24 cellular contexts compared by ENCODE assay signal in the genomic region with DNA sequence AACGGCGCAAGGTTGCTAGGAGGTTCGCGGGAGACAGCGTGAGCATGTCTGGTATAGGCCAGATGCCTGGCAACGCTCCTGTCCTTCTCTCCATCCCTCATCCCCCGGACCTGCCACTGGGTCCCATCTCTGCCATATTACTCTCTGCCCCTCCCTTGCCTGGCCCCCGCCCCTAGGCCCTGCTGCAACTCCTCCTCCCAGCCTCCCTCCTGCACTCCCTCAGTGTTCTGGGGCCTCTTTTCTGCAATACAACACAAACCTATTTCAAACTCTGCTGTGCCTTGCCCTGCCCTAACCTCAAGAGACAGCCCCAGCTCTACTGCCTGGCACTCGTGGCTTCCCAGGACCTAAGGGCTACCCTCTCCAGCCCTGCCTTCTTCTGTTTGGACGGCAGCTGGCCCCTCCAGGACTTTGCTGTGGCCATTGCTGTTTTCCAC. TPM values are rescaled to one million over a fixed set of nuclear protein-coding genes. Genes with fewer than 3 reads are reported as not detected.
DNase-seq lines count a peak whose midpoint lies in the region; ATAC-seq, FAIRE-seq and TF ChIP-seq lines count a peak whose summit lies in the region.
"Had no signal": no experiment of that assay in that cellular context is flagged by ENCODE, and none has a peak within 500 bp of the region (broad histone marks: within the 10 kb centered on the region; RNA-seq: fewer than 3 reads in every experiment).

No MANE protein-coding gene starts in this region.

- no peak overlapping the region for H3K23ac ChIP-seq in H1 (ENCODE audit: insufficient read length)

- intact Hi-C loops in MCF 10A (cut with micrococcal nuclease) = no loop called here
- intact Hi-C loops in activated CD8-positive, alpha-beta T cell treated with anti-CD3 and anti-CD28 coated beads for 36 hours (cut with micrococcal nuclease) = no loop called here

- no peaks in the 10 kb centered on the region for H3K79me2 ChIP-seq in H1 (ENCODE audit: control insufficient read depth in 1 of 2, insufficient read depth in 2 of 2, low read length in 2 of 2)
- H3K79me2 ChIP-seq: hepatocyte, parathyroid adenoma had no signal

- H3K4ac ChIP-seq in H1 (replicated peaks; ENCODE audit: insufficient read length, low read depth, low read length) = no peak overlapping the region

- H3K4me3 ChIP-seq in RWPE2 (ENCODE audit: severe bottlenecking) (no peak overlapping the region), H1 (ENCODE audit: extremely low read depth in 1 of 4, insufficient read depth in 2 of 4, low read depth in 3 of 4, low read length in 4 of 4) (no peak overlapping the region)
- H3K4me3 ChIP-seq: hepatocyte, lower lobe of right lung, skin epidermis had no signal

- no peak overlapping the region for H2BK12ac ChIP-seq in H1 (ENCODE audit: low read depth, low read length)

- no peak overlapping the region for H3K9ac ChIP-seq in H1 (replicated peaks in 1 of 4; ENCODE audit: extremely low read depth in 1 of 4, low read depth in 3 of 4, low read length in 3 of 4)
- H3K9ac ChIP-seq: parathyroid adenoma had no signal

- WGBS in H1 (ENCODE audit: extremely low coverage in 1 of 2, insufficient coverage in 1 of 2, insufficient read length in 1 of 2, insufficient replicate concordance in 2 of 2, low coverage in 1 of 2, low lambda C conversion rate in 2 of 2, missing lambda C conversion rate in 1 of 2), 2 experiments = 90% methylated on average over 9 of the region's 10 CpGs; no CpG with 5 or more reads in 1 of the 2 experiments

- no peak overlapping the region for H2BK20ac ChIP-seq in H1 (ENCODE audit: low read length)

- no peak for TF ChIP-seq CTCF in RWPE2 (IDR thresholded peaks at IDR 0.05; ENCODE audit: poor library complexity, severe bottlenecking)
- TF ChIP-seq CTCF in H1 (IDR thresholded peaks at IDR 0.05; ENCODE audit: control extremely low read depth in 1 of 3, insufficient read depth in 1 of 3, low read depth in 1 of 3, low read length in 3 of 3) = no peak
- TF ChIP-seq CTCF in osteocyte (IDR thresholded peaks at IDR 0.05) = no peak
- TF ChIP-seq CTCF in MCF 10A (IDR thresholded peaks at IDR 0.05; ENCODE audit: unreplicated experiment) = no peak
- no peak for TF ChIP-seq CTCF in activated CD8-positive, alpha-beta T cell treated with anti-CD3 and anti-CD28 coated beads for 36 hours (IDR thresholded peaks at IDR 0.05)

- H4K20me1 ChIP-seq in H1 (replicated peaks in 1 of 2; ENCODE audit: control insufficient read depth in 1 of 2, insufficient read depth in 2 of 2, low read length in 2 of 2) = peaks cover 2 to 11% of the 10 kb centered on the region in 2 experiments

- H3K27ac ChIP-seq in RWPE2 (ENCODE audit: poor library complexity, severe bottlenecking) (no peak overlapping the region), H1 (ENCODE audit: low read depth, low read length) (no peak overlapping the region)
- H3K27ac ChIP-seq: hepatocyte, lower lobe of right lung, skin epidermis, WERI-Rb-1 had no signal

- no peaks in the 10 kb centered on the region for H3K9me3 Mint-ChIP-seq in osteocyte (ENCODE audit: unreplicated experiment)
- no peaks in the 10 kb centered on the region for H3K9me3 Mint-ChIP-seq in MCF 10A (ENCODE audit: unreplicated experiment)
- no peaks in the 10 kb centered on the region for H3K9me3 Mint-ChIP-seq in activated CD8-positive, alpha-beta T cell treated with anti-CD3 and anti-CD28 coated beads for 36 hours
- H3K9me3 Mint-ChIP-seq: activated naive CD4-positive, alpha-beta T cell treated with anti-CD3 and anti-CD28 coated beads, Interleukin-2, amount 10 ng/mL, durations not matched to agents 7 days and 5 days; T-cell had no signal

- no peak overlapping the region for H4K8ac ChIP-seq in H1 (ENCODE audit: extremely low read depth, insufficient read depth, low read length)

- H3K27me3 ChIP-seq in RWPE2 (ENCODE audit: insufficient read depth, poor library complexity, severe bottlenecking) (no peaks in the 10 kb centered on the region), H1 (replicated peaks in 1 of 4; ENCODE audit: control insufficient read depth in 3 of 4, extremely low read depth in 1 of 4, insufficient read depth in 3 of 4, low read length in 3 of 4) (no peaks in the 10 kb centered on the region)
- H3K27me3 ChIP-seq: hepatocyte had no signal

- H3K56ac ChIP-seq in H1 (replicated peaks; ENCODE audit: insufficient read length, low read depth, low read length) = no peak overlapping the region

- no peak overlapping the region for H3K4me3 Mint-ChIP-seq in osteocyte (ENCODE audit: unreplicated experiment)
- H3K4me3 Mint-ChIP-seq in MCF 10A (ENCODE audit: unreplicated experiment) = no peak overlapping the region
- no peak overlapping the region for H3K4me3 Mint-ChIP-seq in activated CD8-positive, alpha-beta T cell treated with anti-CD3 and anti-CD28 coated beads for 36 hours
- H3K4me3 Mint-ChIP-seq: activated naive CD4-positive, alpha-beta T cell treated with anti-CD3 and anti-CD28 coated beads, Interleukin-2, amount 10 ng/mL, durations not matched to agents 7 days and 5 days; CD4-positive, CD25-positive, alpha-beta regulatory T cell; T-cell had no signal

- no peak overlapping the region for H2BK120ac ChIP-seq in H1 (replicated peaks; ENCODE audit: low read depth, low read length)

- H3K4me1 ChIP-seq in RWPE2 (ENCODE audit: insufficient read depth, poor library complexity, severe bottlenecking) (peaks cover 9% of the 10 kb centered on the region), H1 (replicated peaks in 1 of 4; ENCODE audit: control insufficient read depth in 3 of 4, insufficient read depth in 4 of 4, low read length in 3 of 4) (no peaks in the 10 kb centered on the region; a peak in 1 of 7 replicates)

- DNase-seq in EH (ENCODE audit: low read depth) = peak; percentile 47
- DNase-seq in RWPE2 (ENCODE audit: low spot score) = no peak
- DNase-seq in H1 (ENCODE audit: low read depth in 1 of 2, low spot score in 2 of 2) = no peak
- no peak for DNase-seq in osteocyte (ENCODE audit: extremely low spot score, unreplicated experiment)
- DNase-seq in amygdala (lab: John Stamatoyannopoulos, UW) = no peak
- DNase-seq in MCF 10A (ENCODE audit: unreplicated experiment) = no peak
- no peak for DNase-seq in activated CD8-positive, alpha-beta T cell treated with anti-CD3 and anti-CD28 coated beads for 36 hours
- DNase-seq: ACHN; activated CD4-positive, alpha-beta T cell treated with anti-CD3 and anti-CD28 coated beads, Interleukin-2, amount 50 U/mL, for 48 hours; activated naive CD4-positive, alpha-beta T cell treated with anti-CD3 and anti-CD28 coated beads, Interleukin-2, amount 10 ng/mL, durations not matched to agents 7 days and 5 days; CD4-positive, CD25-positive, alpha-beta regulatory T cell; lower lobe of right lung; NCI-H1105; NCI-H2081 treated with DMSO at 0.1 percent for 48 hours; Right ventricle myocardium superior; stimulated activated CD4-positive, alpha-beta T cell treated with anti-CD3 and anti-CD28 coated beads, Interleukin-4, amount 100 ng/mL, for 1 hour; T-cell; WERI-Rb-1 had no signal

- peak; percentile 3 for ATAC-seq in RWPE2 (ENCODE audit: low read depth)
- ATAC-seq in HG03439 (IDR thresholded peaks at IDR 0.05; ENCODE audit: unreplicated experiment) = no peak
- no peak for ATAC-seq in activated CD8-positive, alpha-beta T cell treated with anti-CD3 and anti-CD28 coated beads for 36 hours
- ATAC-seq: lower lobe of right lung, T-cell had no signal

- H3K23me2 ChIP-seq in H1 (ENCODE audit: low read depth, low read length) = no peaks in the 10 kb centered on the region

- H3K4me2 ChIP-seq in H1 (ENCODE audit: insufficient read depth in 1 of 2, low read depth in 2 of 2, low read length in 2 of 2) = no peak overlapping the region
- H3K4me2 ChIP-seq: hepatocyte had no signal

- no peak overlapping the region for H2BK15ac ChIP-seq in H1 (ENCODE audit: low read length)

- no peak overlapping the region for H3K14ac ChIP-seq in H1 (ENCODE audit: insufficient read length)

- CTCF ChIA-PET in H1 (lab: Charles Lee; ENCODE audit: partially characterized antibody) (interaction anchor here (2.2 to 10.4 kb wide), 3 partner anchors 9 to 25 kb away, joined by 9 to 162 read pairs (median 12); partner anchors contain the start of gene PDLIM7), MCF 10A (lab: Yijun Ruan, JAX) (interaction anchor here (0.6 to 0.9 kb wide), 3 partner anchors 13 to 163 kb away, joined by 3 to 5 read pairs (median 5); no protein-coding TSS in a partner anchor)
- CTCF ChIA-PET in activated CD8-positive, alpha-beta T cell treated with anti-CD3 and anti-CD28 coated beads for 36 hours (lab: Charles Lee) = interaction anchor here (1.4 to 2.0 kb wide), 2 partner anchors 10 to 19 kb away, joined by 3 to 7 read pairs; no protein-coding TSS in a partner anchor

- H3K9me3 ChIP-seq in RWPE2 (ENCODE audit: severe bottlenecking) = no peaks in the 10 kb centered on the region
- H3K9me3 ChIP-seq in H1 (ENCODE audit: insufficient read depth in 2 of 2, low read depth in 1 of 2, low read length in 1 of 2) = no peaks in the 10 kb centered on the region
- H3K9me3 ChIP-seq: lower lobe of right lung had no signal

- TF ChIP-seq RAD21 in H1 (IDR thresholded peaks at IDR 0.05 in 1 of 2, conservative IDR thresholded peaks at IDR 0.05 in 1 of 2; ENCODE audit: low read depth in 2 of 2, low read length in 2 of 2) = no peak

- H3K27me3 Mint-ChIP-seq in osteocyte (ENCODE audit: unreplicated experiment) (no peaks in the 10 kb centered on the region), MCF 10A (ENCODE audit: insufficient read depth, unreplicated experiment) (no peaks in the 10 kb centered on the region)
- H3K27me3 Mint-ChIP-seq in activated CD8-positive, alpha-beta T cell treated with anti-CD3 and anti-CD28 coated beads for 36 hours = no peaks in the 10 kb centered on the region
- H3K27me3 Mint-ChIP-seq: activated naive CD4-positive, alpha-beta T cell treated with anti-CD3 and anti-CD28 coated beads, Interleukin-2, amount 10 ng/mL, durations not matched to agents 7 days and 5 days; CD4-positive, CD25-positive, alpha-beta regulatory T cell; T-cell had no signal

- no peak overlapping the region for H2AK5ac ChIP-seq in H1 (ENCODE audit: low read depth, low read length)

- H4K5ac ChIP-seq in H1 (ENCODE audit: insufficient read length, low read depth, low read length) = no peak overlapping the region

- H4K91ac ChIP-seq in H1 (replicated peaks; ENCODE audit: insufficient read length, low read length) = no peak overlapping the region

- H3K18ac ChIP-seq in H1 (ENCODE audit: extremely low read depth, low read length) = no peak overlapping the region

- no TSS peak for BruUV-seq in MCF 10A (replicated peaks; lab: Mats Ljungman, UMichigan)

- POLR2A ChIA-PET in H1 (lab: Charles Lee; ENCODE audit: partially characterized antibody) = interaction anchor here (0.8 to 67.5 kb wide), 3 partner anchors 3 to 34 kb away, joined by 4 to 3349 read pairs (median 3349); partner anchors contain the start of genes DBN1, DOK3, PDLIM7 and PRR7
- POLR2A ChIA-PET in MCF 10A (lab: Yijun Ruan, JAX) = no interaction called here
- POLR2A ChIA-PET in activated CD8-positive, alpha-beta T cell treated with anti-CD3 and anti-CD28 coated beads for 36 hours (lab: Charles Lee) = interaction anchor here (0.9 to 22.8 kb wide), 4 partner anchors 8 to 28 kb away, joined by 3 to 294 read pairs (median 67); partner anchors contain the start of genes PDLIM7 and PRR7

- no peak for TF ChIP-seq EP300 in H1 (IDR thresholded peaks at IDR 0.05; ENCODE audit: borderline replicate concordance in 1 of 2, low read depth in 2 of 2, low read length in 2 of 2)

- H3K27ac Mint-ChIP-seq in osteocyte (ENCODE audit: unreplicated experiment) = peak overlapping the region; percentile 78
- no peak overlapping the region for H3K27ac Mint-ChIP-seq in MCF 10A (ENCODE audit: low read depth, unreplicated experiment)
- H3K27ac Mint-ChIP-seq in activated CD8-positive, alpha-beta T cell treated with anti-CD3 and anti-CD28 coated beads for 36 hours = no peak overlapping the region
- H3K27ac Mint-ChIP-seq: CD4-positive, CD25-positive, alpha-beta regulatory T cell; T-cell had no signal

- H3K79me1 ChIP-seq in H1 (ENCODE audit: low read depth, low read length) = no peaks in the 10 kb centered on the region

- TF ChIP-seq POLR2A in H1 (IDR thresholded peaks at IDR 0.05; ENCODE audit: control extremely low read depth in 1 of 2, low read depth in 2 of 2, low read length in 2 of 2) = no peak; a peak in 1 of 3 replicates

- FAIRE-seq in H1 (lab: Jason Lieb, UNC) = no peak
- FAIRE-seq: colon, HTR-8/SVneo had no signal

- H2BK5ac ChIP-seq in H1 (ENCODE audit: low read depth, low read length) = no peak overlapping the region

- no peak overlapping the region for H2AFZ ChIP-seq in H1 (ENCODE audit: low read length)
- H2AFZ ChIP-seq: hepatocyte, parathyroid adenoma had no signal

- peaks cover 29% of the 10 kb centered on the region for H3K36me3 ChIP-seq in RWPE2 (ENCODE audit: low read depth)
- H3K36me3 ChIP-seq in H1 (ENCODE audit: control insufficient read depth in 2 of 4, insufficient read depth in 4 of 4, low read length in 3 of 4) = peaks cover 6 to 31% (median 14%) of the 10 kb centered on the region in 4 experiments
- H3K36me3 ChIP-seq: WERI-Rb-1 had no signal

- H3K36me3 Mint-ChIP-seq in osteocyte (ENCODE audit: unreplicated experiment) = peaks cover 26% of the 10 kb centered on the region
- peaks cover 22% of the 10 kb centered on the region for H3K36me3 Mint-ChIP-seq in MCF 10A (ENCODE audit: insufficient read depth, unreplicated experiment)
- H3K36me3 Mint-ChIP-seq in activated CD8-positive, alpha-beta T cell treated with anti-CD3 and anti-CD28 coated beads for 36 hours (ENCODE audit: low read depth) = peaks cover 16% of the 10 kb centered on the region
- H3K36me3 Mint-ChIP-seq: T-cell had no signal

- H3K4me1 Mint-ChIP-seq in osteocyte (ENCODE audit: unreplicated experiment) (peaks cover 45% of the 10 kb centered on the region), MCF 10A (ENCODE audit: insufficient read depth, unreplicated experiment) (peaks cover 44% of the 10 kb centered on the region)
- H3K4me1 Mint-ChIP-seq in activated CD8-positive, alpha-beta T cell treated with anti-CD3 and anti-CD28 coated beads for 36 hours (ENCODE audit: low read depth) = peaks cover 26% of the 10 kb centered on the region

RNA-seq across cellular contexts. Expression of gene DBN1, which starts 8.9 kb away (rescaled TPM):
- 325 and 333 TPM in 2 replicates for total RNA-seq in H1 (2021; fragmentation: NEBNext Ultra II Directional; extraction: Animal tissue kit (Norgen Biotek cat#: 25700))
- polyA plus RNA-seq in H1 (2011; rRNA removed) = 168 and 250 TPM in 2 replicates
- 212 TPM for polyA plus RNA-seq in H1 (2011; cell fraction: cytosol; rRNA removed)
- polyA plus RNA-seq in H1 (2011; cell fraction: nucleus; rRNA removed) = 1,074 TPM
- polyA plus RNA-seq in H1 (2012, experiment 1 of 2) = 188 to 314 TPM (median 284 TPM) in 4 replicates
- 241 TPM for polyA plus RNA-seq in H1 (2012, experiment 2 of 2)
- 332 TPM for polyA plus RNA-seq in H1 (2013, experiment 1 of 2)
- 350 TPM for polyA plus RNA-seq in H1 (2013, experiment 2 of 2)
- polyA minus RNA-seq in H1 (2011; rRNA and poly(A)+ RNA removed) = 120 and 154 TPM in 2 replicates
- polyA minus RNA-seq in H1 (2011; cell fraction: cytosol; rRNA and poly(A)+ RNA removed) = 133 TPM
- polyA minus RNA-seq in H1 (2011; cell fraction: nucleus; rRNA and poly(A)+ RNA removed) = 288 TPM
- total RNA-seq in osteocyte = 248 and 249 TPM in 2 replicates
- total RNA-seq in MCF 10A (2022) = 149 and 165 TPM in 2 replicates
- 100 to 1,000 TPM; 101 to 105 TPM for total RNA-seq in activated CD8-positive, alpha-beta T cell treated with anti-CD3 and anti-CD28 coated beads for 36 hours

RNA-seq across cellular contexts. Expression of gene PDLIM7, which starts 15.0 kb away (rescaled TPM):
- total RNA-seq in H1 (2021; fragmentation: NEBNext Ultra II Directional; extraction: Animal tissue kit (Norgen Biotek cat#: 25700)) = 86.7 and 94.2 TPM in 2 replicates
- 67.3 and 118 TPM in 2 replicates for polyA plus RNA-seq in H1 (2011; rRNA removed)
- 69.8 TPM for polyA plus RNA-seq in H1 (2011; cell fraction: cytosol; rRNA removed)
- polyA plus RNA-seq in H1 (2011; cell fraction: nucleus; rRNA removed) = 396 TPM
- polyA plus RNA-seq in H1 (2012, experiment 1 of 2) = 66.9 to 114 TPM (median 104 TPM) in 4 replicates
- polyA plus RNA-seq in H1 (2012, experiment 2 of 2) = 72.7 TPM
- 55.8 TPM for polyA plus RNA-seq in H1 (2013, experiment 1 of 2)
- 54.4 TPM for polyA plus RNA-seq in H1 (2013, experiment 2 of 2)
- polyA minus RNA-seq in H1 (2011; rRNA and poly(A)+ RNA removed) = 22.3 and 28.0 TPM in 2 replicates
- polyA minus RNA-seq in H1 (2011; cell fraction: cytosol; rRNA and poly(A)+ RNA removed) = 53.7 TPM
- polyA minus RNA-seq in H1 (2011; cell fraction: nucleus; rRNA and poly(A)+ RNA removed) = 149 TPM
- total RNA-seq in osteocyte (312 and 358 TPM in 2 replicates), MCF 10A (2022) (164 and 257 TPM in 2 replicates)
- 10 to 100 TPM; 68.4 to 73.0 TPM for total RNA-seq in activated CD8-positive, alpha-beta T cell treated with anti-CD3 and anti-CD28 coated beads for 36 hours

RNA-seq across cellular contexts. Expression of gene DOK3, which starts 27.2 kb away (rescaled TPM):
- 6.4 and 8.6 TPM in 2 replicates for total RNA-seq in H1 (2021; fragmentation: NEBNext Ultra II Directional; extraction: Animal tissue kit (Norgen Biotek cat#: 25700))
- 4.2 and 6.3 TPM in 2 replicates for polyA plus RNA-seq in H1 (2011; rRNA removed)
- 4.7 TPM for polyA plus RNA-seq in H1 (2011; cell fraction: cytosol; rRNA removed)
- polyA plus RNA-seq in H1 (2011; cell fraction: nucleus; rRNA removed) = 28.3 TPM
- 5.7 to 10.5 TPM (median 6.6 TPM) in 4 replicates for polyA plus RNA-seq in H1 (2012, experiment 1 of 2)
- polyA plus RNA-seq in H1 (2012, experiment 2 of 2) = 3.0 TPM
- polyA plus RNA-seq in H1 (2013, experiment 1 of 2) = 5.7 TPM
- 5.5 TPM for polyA plus RNA-seq in H1 (2013, experiment 2 of 2)
- polyA minus RNA-seq in H1 (2011; rRNA and poly(A)+ RNA removed) = 1.3 and 3.3 TPM in 2 replicates
- polyA minus RNA-seq in H1 (2011; cell fraction: cytosol; rRNA and poly(A)+ RNA removed) = 0.73 TPM
- 7.3 TPM for polyA minus RNA-seq in H1 (2011; cell fraction: nucleus; rRNA and poly(A)+ RNA removed)
- 5.5 and 7.2 TPM in 2 replicates for total RNA-seq in osteocyte
- 5.4 and 6.0 TPM in 2 replicates for total RNA-seq in MCF 10A (2022)
- 1 to 10 TPM; 7.4 to 8.0 TPM for total RNA-seq in activated CD8-positive, alpha-beta T cell treated with anti-CD3 and anti-CD28 coated beads for 36 hours

RNA-seq across cellular contexts. Expression of gene DDX41, which starts 34.4 kb away (rescaled TPM):
- total RNA-seq in H1 (2021; fragmentation: NEBNext Ultra II Directional; extraction: Animal tissue kit (Norgen Biotek cat#: 25700)) = 101 and 102 TPM in 2 replicates
- 135 and 187 TPM in 2 replicates for polyA plus RNA-seq in H1 (2011; rRNA removed)
- 198 TPM for polyA plus RNA-seq in H1 (2011; cell fraction: cytosol; rRNA removed)
- polyA plus RNA-seq in H1 (2011; cell fraction: nucleus; rRNA removed) = 361 TPM
- 72.1 to 148 TPM (median 142 TPM) in 4 replicates for polyA plus RNA-seq in H1 (2012, experiment 1 of 2)
- 81.7 TPM for polyA plus RNA-seq in H1 (2012, experiment 2 of 2)
- 72.4 TPM for polyA plus RNA-seq in H1 (2013, experiment 1 of 2)
- polyA plus RNA-seq in H1 (2013, experiment 2 of 2) = 70.9 TPM
- 105 and 106 TPM in 2 replicates for polyA minus RNA-seq in H1 (2011; rRNA and poly(A)+ RNA removed)
- 142 TPM for polyA minus RNA-seq in H1 (2011; cell fraction: cytosol; rRNA and poly(A)+ RNA removed)
- polyA minus RNA-seq in H1 (2011; cell fraction: nucleus; rRNA and poly(A)+ RNA removed) = 80.9 TPM
- total RNA-seq in osteocyte = 68.7 and 83.1 TPM in 2 replicates
- 125 and 135 TPM in 2 replicates for total RNA-seq in MCF 10A (2022)
- total RNA-seq in activated CD8-positive, alpha-beta T cell treated with anti-CD3 and anti-CD28 coated beads for 36 hours = 100 to 1,000 TPM; 226 to 228 TPM

RNA-seq across cellular contexts. Expression of gene PRR7, which starts 35.8 kb away (rescaled TPM):
- 8.0 and 8.6 TPM in 2 replicates for total RNA-seq in H1 (2021; fragmentation: NEBNext Ultra II Directional; extraction: Animal tissue kit (Norgen Biotek cat#: 25700))
- polyA plus RNA-seq in H1 (2011; rRNA removed) = 11.8 and 23.1 TPM in 2 replicates
- polyA plus RNA-seq in H1 (2011; cell fraction: cytosol; rRNA removed) = 11.7 TPM
- 12.5 TPM for polyA plus RNA-seq in H1 (2011; cell fraction: nucleus; rRNA removed)
- polyA plus RNA-seq in H1 (2012, experiment 1 of 2) = 0.79 to 4.9 TPM (median 4.9 TPM) in 4 replicates
- polyA plus RNA-seq in H1 (2012, experiment 2 of 2) = 2.8 TPM
- polyA plus RNA-seq in H1 (2013, experiment 1 of 2) = 5.2 TPM
- polyA plus RNA-seq in H1 (2013, experiment 2 of 2) = 4.9 TPM
- 0.12 and 0.13 TPM in 2 replicates for polyA minus RNA-seq in H1 (2011; rRNA and poly(A)+ RNA removed)
- 5.2 TPM for polyA minus RNA-seq in H1 (2011; cell fraction: cytosol; rRNA and poly(A)+ RNA removed)
- polyA minus RNA-seq in H1 (2011; cell fraction: nucleus; rRNA and poly(A)+ RNA removed) = 7.5 TPM
- 2.8 and 4.4 TPM in 2 replicates for total RNA-seq in osteocyte
- total RNA-seq in MCF 10A (2022) = 15.0 and 23.2 TPM in 2 replicates
- total RNA-seq in activated CD8-positive, alpha-beta T cell treated with anti-CD3 and anti-CD28 coated beads for 36 hours = 10 to 100 TPM; 32.6 to 36.4 TPM
